Comparison of ENCODE assay signal across 22 cellular contexts in the genomic region with DNA sequence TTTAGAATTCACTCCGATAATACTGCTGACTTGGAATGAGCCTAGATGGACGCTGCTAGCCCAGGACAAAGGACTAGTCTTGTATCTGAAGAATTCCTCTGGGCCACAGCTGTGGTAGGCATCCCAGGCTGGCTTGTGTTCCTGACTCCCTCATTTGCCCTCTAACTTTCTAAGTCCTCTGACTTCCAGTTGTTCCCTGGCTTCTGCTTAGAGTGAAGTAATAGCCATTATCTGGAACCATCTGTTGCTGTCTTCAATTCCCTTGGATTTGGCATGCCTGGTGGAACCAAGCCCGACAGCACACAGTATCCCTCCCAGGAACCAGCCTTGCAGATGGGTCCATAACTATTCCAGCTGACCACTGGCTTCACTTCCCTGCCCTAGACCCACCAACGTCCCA.
DNase-seq lines count a peak whose midpoint lies in the region; ATAC-seq and TF ChIP-seq lines count a peak whose summit lies in the region.
"Had no signal": no experiment of that assay in that cellular context is flagged by ENCODE, and none has a peak within 500 bp of the region (broad histone marks: within the 10 kb centered on the region; RNA-seq: fewer than 3 reads in every experiment).

No MANE protein-coding gene starts in this region.

- H3K36me3 ChIP-seq in lower lobe of right lung (peaks cover 87% of the 10 kb centered on the region), skeletal muscle tissue (ENCODE audit: control insufficient read depth in 3 of 3, insufficient read depth in 3 of 3, low read length in 3 of 3) (peaks cover 7 to 27% (median 19%) of the 10 kb centered on the region in 3 donors), adrenal gland (replicated peaks in 1 of 2) (peaks cover 0 to 33% of the 10 kb centered on the region in 2 donors)
- H3K36me3 ChIP-seq: HAP-1 had no signal

- peak overlapping the region; percentile 7 to 68 (median 48) for H3K9ac ChIP-seq in skeletal muscle tissue (ENCODE audit: low read depth in 1 of 3, low read length in 3 of 3)

- 82 to 94% (median 87%) methylated on average over 4 of the region's 4 CpGs for WGBS in adrenal gland, 4 donors

- no peak for TF ChIP-seq POLR2A in adrenal gland (IDR thresholded peaks at IDR 0.05)

- no peak for DNase-seq in Right ventricle myocardium inferior (ENCODE audit: missing footprints)
- no peak for DNase-seq in cardiac septum (ENCODE audit: low spot score)
- no peak for DNase-seq in lower lobe of right lung
- DNase-seq in HK-2 (ENCODE audit: unreplicated experiment), result no peak
- DNase-seq in adrenal gland, result no peak
- no peak for DNase-seq in stimulated activated CD4-positive, alpha-beta T cell treated with anti-CD3 and anti-CD28 coated beads, Interleukin-15, amount 100 ng/mL, for 24 hours
- DNase-seq: 8988T; activated CD4-positive, CD25-positive, alpha-beta regulatory T cell treated with anti-CD3 and anti-CD28 coated beads, Interleukin-2, amount 50 U/mL, for 72 hours; activated CD8-positive, alpha-beta T cell treated with anti-CD3 and anti-CD28 coated beads, Interleukin-2, amount 10 ng/mL, durations not matched to agents 7 days and 5 days; activated gamma-delta T cell; AML-193; CD8-positive, alpha-beta memory T cell; hippocampal formation; KG1; NCI-H146; NCI-H774; T-cell had no signal

- no peak overlapping the region for H3K4me3 ChIP-seq in lower lobe of right lung
- peak overlapping the region in 2 of 3 donors; percentile 57 to 60 for H3K4me3 ChIP-seq in skeletal muscle tissue (ENCODE audit: low read length in 3 of 3)
- H3K4me3 ChIP-seq in adrenal gland, result no peak overlapping the region
- H3K4me3 ChIP-seq: breast epithelium, HAP-1, suprapubic skin had no signal

- no peaks in the 10 kb centered on the region for H3K27me3 ChIP-seq in lower lobe of right lung (ENCODE audit: low read depth)
- no peaks in the 10 kb centered on the region for H3K27me3 ChIP-seq in skeletal muscle tissue (ENCODE audit: control insufficient read depth in 3 of 3, insufficient read depth in 3 of 3, low read length in 3 of 3)
- H3K27me3 ChIP-seq in adrenal gland, result no peaks in the 10 kb centered on the region
- H3K27me3 ChIP-seq: breast epithelium, suprapubic skin had no signal

- intact Hi-C loops in Right ventricle myocardium inferior (cut with DNase I), result loop anchor here (10.0 kb wide), 3 partner anchors 56 to 586 kb away; no protein-coding TSS in a partner anchor
- intact Hi-C loops in cardiac septum (cut with DNase I), result loop anchor here (10.0 kb wide), 1 partner anchor 586 kb away; no protein-coding TSS in a partner anchor
- intact Hi-C loops in lower lobe of right lung (cut with DNase I), result no loop called here
- intact Hi-C loops in adrenal gland (cut with DNase I), result no loop called here

- TF ChIP-seq CTCF in lower lobe of right lung (IDR thresholded peaks at IDR 0.05) (no peak), adrenal gland (IDR thresholded peaks at IDR 0.05) (no peak)

- ATAC-seq in Right ventricle myocardium inferior, result peak; percentile 87
- ATAC-seq in lower lobe of right lung, result peak; percentile 16 to 69
- no peak for ATAC-seq in GM19455 (IDR thresholded peaks at IDR 0.05; ENCODE audit: unreplicated experiment)
- ATAC-seq: activated CD8-positive, alpha-beta T cell treated with anti-CD3 and anti-CD28 coated beads, Interleukin-2, amount 10 ng/mL, durations not matched to agents 7 days and 5 days; T-cell had no signal

- H3K27ac ChIP-seq in lower lobe of right lung (peak overlapping the region; percentile 28), skeletal muscle tissue (ENCODE audit: low read depth, low read length) (peak overlapping the region; percentile 71), adrenal gland (no peak overlapping the region)
- H3K27ac ChIP-seq: suprapubic skin had no signal

- no peaks in the 10 kb centered on the region for H3K9me3 ChIP-seq in lower lobe of right lung
- H3K9me3 ChIP-seq in skeletal muscle tissue (ENCODE audit: control insufficient read depth in 3 of 3, low read length in 3 of 3), result no peaks in the 10 kb centered on the region
- H3K9me3 ChIP-seq in adrenal gland (replicated peaks in 1 of 3), result no peaks in the 10 kb centered on the region
- H3K9me3 ChIP-seq: breast epithelium, HAP-1, suprapubic skin had no signal

- H3K4me1 ChIP-seq in lower lobe of right lung, result peaks cover 6% of the 10 kb centered on the region
- H3K4me1 ChIP-seq in skeletal muscle tissue (ENCODE audit: control insufficient read depth in 3 of 3, insufficient read depth in 3 of 3, low read length in 3 of 3), result peaks cover 13 to 16% (median 14%) of the 10 kb centered on the region in 3 donors
- H3K4me1 ChIP-seq in adrenal gland (replicated peaks in 1 of 2), result peaks cover 0 to 5% of the 10 kb centered on the region in 2 donors
- H3K4me1 ChIP-seq: breast epithelium, HAP-1, suprapubic skin had no signal

Comparison
In these comparisons a context has a peak if more than half of its experiments do, and no peak if none do; other contexts are left out.
1. H3K27ac ChIP-seq: peak in lower lobe of right lung (single experiment) and skeletal muscle tissue (single experiment); none in adrenal gland (0 of 5).
2. H3K4me3 ChIP-seq: peak in skeletal muscle tissue (2 of 3); none in lower lobe of right lung (single experiment) and adrenal gland (0 of 4).
3. intact Hi-C loops: an anchor here in Right ventricle myocardium inferior (10.0 kb wide) and cardiac septum (10.0 kb wide); none called in lower lobe of right lung and adrenal gland.